7 cellular contexts compared by ENCODE assay signal in the genomic region with DNA sequence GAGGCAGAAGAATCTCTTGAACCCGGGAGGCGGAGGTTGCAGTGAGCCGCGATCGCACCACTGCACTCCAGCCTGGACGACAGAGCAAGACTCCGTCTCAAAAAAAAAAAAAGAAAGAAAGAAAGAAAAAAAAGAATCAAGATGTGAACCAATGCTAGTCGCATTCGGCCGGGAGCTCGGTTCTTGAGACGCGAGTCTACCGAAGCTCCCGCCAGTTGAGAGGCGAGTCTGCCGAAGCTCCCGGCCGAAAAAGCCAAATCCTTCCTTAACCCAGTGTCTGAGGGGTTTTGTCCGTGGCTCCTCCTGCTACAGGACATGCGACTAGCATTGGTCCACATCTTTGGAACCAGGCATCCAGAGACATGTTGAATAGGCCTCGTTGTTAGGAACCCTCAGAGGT. TPM values are rescaled to one million over a fixed set of nuclear protein-coding genes. Genes with fewer than 3 reads are reported as not detected.
"Had no signal": no experiment of that assay in that cellular context is flagged by ENCODE, and none has a peak within 500 bp of the region (broad histone marks: within the 10 kb centered on the region; RNA-seq: fewer than 3 reads in every experiment).

No MANE protein-coding gene starts in this region.

RNA-seq across cellular contexts. Expression of a gene that starts 1.5 kb away (rescaled TPM):
- total RNA-seq: naive thymus-derived CD4-positive, alpha-beta T cell had no signal
- polyA plus RNA-seq: immature natural killer cell; naive thymus-derived CD4-positive, alpha-beta T cell had no signal

RNA-seq across cellular contexts. Expression of a gene that starts 13.8 kb away (rescaled TPM):
- total RNA-seq: dermis microvascular lymphatic vessel endothelial cell; esophagus squamous epithelium; left ventricle myocardium inferior; naive thymus-derived CD4-positive, alpha-beta T cell; right lobe of liver; subcutaneous adipose tissue had no signal
- polyA plus RNA-seq: naive thymus-derived CD4-positive, alpha-beta T cell had no signal

RNA-seq across cellular contexts. Expression of a gene that starts 56.5 kb away (rescaled TPM):
- polyA plus RNA-seq: immature natural killer cell; naive thymus-derived CD4-positive, alpha-beta T cell had no signal
